Comparison of ENCODE assay signal across 31 cellular contexts in the genomic region with DNA sequence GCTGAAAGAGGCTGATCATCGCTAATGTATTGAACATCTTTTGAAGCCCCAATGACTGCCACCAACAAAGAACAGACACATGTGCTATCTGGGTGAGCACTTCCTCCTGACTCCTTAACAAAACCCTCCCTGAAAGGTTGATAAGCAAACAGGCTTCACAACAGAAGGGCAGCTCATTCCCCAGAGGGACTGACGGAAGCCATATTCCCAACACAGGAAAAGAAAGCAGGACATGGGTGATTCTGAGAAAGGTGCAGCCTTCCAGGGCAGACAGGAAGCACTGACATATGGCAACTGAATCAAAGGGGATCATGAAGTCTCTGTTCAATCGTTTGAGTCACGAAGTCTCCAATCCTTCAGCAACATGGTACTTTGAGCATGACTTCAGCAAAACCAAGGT.
"Had no signal": no experiment of that assay in that cellular context is flagged by ENCODE, and none has a peak within 500 bp of the region (broad histone marks: within the 10 kb centered on the region; RNA-seq: fewer than 3 reads in every experiment).

No MANE protein-coding gene starts in this region.

- H3K4me3 Mint-ChIP-seq: mesothelial cell of epicardium; naive B cell; natural killer cell; nephron progenitor cell; stimulated activated naive B cell treated with anti-CD40 and anti-IgM and Interleukin-4, amounts not matched to agents 10 μg/mL and 1 μg/mL and 100 μg/mL, for 72 hours had no signal

- H3K27ac Mint-ChIP-seq: mesothelial cell of epicardium; naive B cell; natural killer cell; stimulated activated naive B cell treated with anti-CD40 and anti-IgM and Interleukin-4, amounts not matched to agents 10 μg/mL and 1 μg/mL and 100 μg/mL, for 72 hours had no signal

- H3K4me3 ChIP-seq: lower lobe of right lung, pancreas, prostate gland, skin epidermis, stomach, testis, thyroid gland, transverse colon, upper lobe of left lung, vagina had no signal

- H3K27ac ChIP-seq: lower lobe of right lung, pancreas, prostate gland, skin epidermis, stomach, testis, thyroid gland, transverse colon, upper lobe of left lung, vagina had no signal

- H3K36me3 Mint-ChIP-seq: naive B cell; natural killer cell; stimulated activated naive B cell treated with anti-CD40 and anti-IgM and Interleukin-4, amounts not matched to agents 10 μg/mL and 1 μg/mL and 100 μg/mL, for 72 hours had no signal

- H3K27me3 Mint-ChIP-seq: naive B cell; stimulated activated naive B cell treated with anti-CD40 and anti-IgM and Interleukin-4, amounts not matched to agents 10 μg/mL and 1 μg/mL and 100 μg/mL, for 72 hours had no signal

- H3K4me1 Mint-ChIP-seq: naive B cell; natural killer cell; stimulated activated naive B cell treated with anti-CD40 and anti-IgM and Interleukin-4, amounts not matched to agents 10 μg/mL and 1 μg/mL and 100 μg/mL, for 72 hours had no signal

- H3K4me1 ChIP-seq: lower lobe of right lung, pancreas, prostate gland, stomach, testis, thyroid gland, transverse colon, upper lobe of left lung, vagina had no signal

- H3K9me3 ChIP-seq: lower lobe of right lung, pancreas, prostate gland, testis, thyroid gland, transverse colon, vagina had no signal

- H3K27me3 ChIP-seq: stomach, testis, thyroid gland, transverse colon, upper lobe of left lung, vagina had no signal

- ATAC-seq: left cardiac atrium; left lobe of liver; lower lobe of right lung; natural killer cell; pancreas; right cardiac atrium; sciatic nerve; stimulated activated naive B cell treated with anti-CD40 and anti-IgM and Interleukin-4, amounts not matched to agents 10 μg/mL and 1 μg/mL and 100 μg/mL, for 72 hours; stimulated activated naive CD8-positive, alpha-beta T cell treated with anti-CD3 and anti-CD28 coated beads, Interleukin-15, Interleukin-2, amounts not matched to agents 100 U/mL and 50 U/mL, for 24 hours had no signal

- H3K9me3 Mint-ChIP-seq: stimulated activated naive B cell treated with anti-CD40 and anti-IgM and Interleukin-4, amounts not matched to agents 10 μg/mL and 1 μg/mL and 100 μg/mL, for 72 hours had no signal

- H3K36me3 ChIP-seq: lower lobe of right lung, pancreas, prostate gland, stomach, thyroid gland, transverse colon, upper lobe of left lung, vagina had no signal

- DNase-seq: hippocampal formation; kidney glomerular epithelial cell; left cardiac atrium; lower lobe of right lung; mammary epithelial cell; mesendoderm; naive B cell; natural killer cell; nephron progenitor cell; nucleus accumbens; pancreas; posterior cingulate gyrus; retina; right cardiac atrium; stimulated activated CD4-positive, alpha-beta T cell treated with anti-CD3 and anti-CD28 coated beads, Interleukin-12 subunit alpha, Interleukin-12 subunit beta, amount 100 ng/mL, for 4 hours; stimulated activated CD4-positive, alpha-beta T cell treated with anti-CD3 and anti-CD28 coated beads, Interleukin-15, amount 100 ng/mL, for 24 hours; stimulated activated CD4-positive, alpha-beta T cell treated with anti-CD3 and anti-CD28 coated beads, Interleukin-2, amount 100 ng/mL, for 24 hours; stimulated activated CD4-positive, alpha-beta T cell treated with anti-CD3 and anti-CD28 coated beads, Interleukin-4, amount 100 ng/mL, for 1 hour; stimulated activated naive B cell treated with anti-CD40 and anti-IgM and Interleukin-4, amounts not matched to agents 10 μg/mL and 1 μg/mL and 100 μg/mL, for 72 hours; stimulated activated naive CD8-positive, alpha-beta T cell treated with anti-CD3 and anti-CD28 coated beads, Interleukin-15, Interleukin-2, amounts not matched to agents 100 U/mL and 50 U/mL, for 24 hours; stomach; testis; thyroid gland; transverse colon; upper lobe of left lung had no signal
